Comparison of ENCODE assay signal across 16 cellular contexts in the genomic region with DNA sequence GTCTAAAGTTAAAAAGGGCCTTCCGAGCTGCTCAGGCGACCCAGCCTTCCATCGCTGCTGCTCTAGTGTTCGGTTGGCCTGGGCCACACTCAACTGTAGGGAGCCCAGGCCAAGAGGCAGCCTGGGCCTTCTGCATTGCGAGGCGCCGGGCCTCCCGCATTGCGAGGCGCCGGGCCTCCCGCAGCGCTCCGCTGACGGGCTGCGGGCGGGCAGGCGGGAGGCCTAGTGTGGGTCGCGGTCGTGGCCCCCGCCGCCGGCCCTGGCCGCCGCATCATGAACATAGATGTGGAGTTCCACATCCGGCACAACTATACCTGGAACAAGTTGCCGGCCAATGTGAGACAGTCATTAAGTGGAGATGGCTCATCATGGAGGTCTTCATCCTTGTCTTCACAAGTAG. TPM values are rescaled to one million over a fixed set of nuclear protein-coding genes. Genes with fewer than 3 reads are reported as not detected.
DNase-seq lines count a peak whose midpoint lies in the region; ATAC-seq and TF ChIP-seq lines count a peak whose summit lies in the region.
"Had no signal": no experiment of that assay in that cellular context is flagged by ENCODE, and none has a peak within 500 bp of the region (broad histone marks: within the 10 kb centered on the region; RNA-seq: fewer than 3 reads in every experiment).

No MANE protein-coding gene starts in this region.

- no peak overlapping the region for H3K27ac ChIP-seq in CD4-positive, alpha-beta memory T cell (ENCODE audit: low read depth, low read length)
- no peak overlapping the region for H3K27ac ChIP-seq in CD8-positive, alpha-beta T cell (ENCODE audit: low read depth, low read length)
- H3K27ac ChIP-seq: A549, C4-2B had no signal

- POLR2A ChIA-PET in CD4-positive, alpha-beta memory T cell (lab: Charles Lee; ENCODE audit: partially characterized antibody) = no interaction called here
- POLR2A ChIA-PET in CD8-positive, alpha-beta T cell (lab: Charles Lee) = no interaction called here

- no peak for ATAC-seq in CD8-positive, alpha-beta T cell
- ATAC-seq in activated naive CD8-positive, alpha-beta T cell treated with anti-CD3 and anti-CD28 coated beads, Interleukin-2, amount 50 U/mL, for 24 hours = no peak
- no peak for ATAC-seq in HG02610 (IDR thresholded peaks at IDR 0.05; ENCODE audit: unreplicated experiment)
- ATAC-seq: A549, GM23338, HepG2 had no signal

- CTCF ChIA-PET in CD4-positive, alpha-beta memory T cell (lab: Charles Lee; ENCODE audit: partially characterized antibody) = no interaction called here
- CTCF ChIA-PET in CD8-positive, alpha-beta T cell (lab: Charles Lee) = no interaction called here

- H3K27me3 ChIP-seq in CD4-positive, alpha-beta memory T cell (ENCODE audit: insufficient read depth, low read length) = no peaks in the 10 kb centered on the region
- H3K27me3 ChIP-seq in CD8-positive, alpha-beta T cell (ENCODE audit: insufficient read depth, low read length) = no peaks in the 10 kb centered on the region
- H3K27me3 ChIP-seq: BE2C had no signal

- no peaks in the 10 kb centered on the region for H3K9me3 ChIP-seq in CD4-positive, alpha-beta memory T cell (ENCODE audit: control insufficient read depth in 1 of 2, low read length in 2 of 2)
- H3K9me3 ChIP-seq in CD8-positive, alpha-beta T cell (ENCODE audit: low read length) = no peaks in the 10 kb centered on the region
- H3K9me3 ChIP-seq: A549, BE2C had no signal

- H3K9me3 Mint-ChIP-seq in CD4-positive, alpha-beta memory T cell = no peaks in the 10 kb centered on the region
- peaks cover 3% of the 10 kb centered on the region for H3K9me3 Mint-ChIP-seq in CD8-positive, alpha-beta T cell
- H3K9me3 Mint-ChIP-seq in activated naive CD8-positive, alpha-beta T cell treated with anti-CD3 and anti-CD28 coated beads, Interleukin-2, amount 50 U/mL, for 24 hours = no peaks in the 10 kb centered on the region
- H3K9me3 Mint-ChIP-seq in neural crest cell = peaks cover 3% of the 10 kb centered on the region

- H3K4me3 ChIP-seq in CD4-positive, alpha-beta memory T cell (ENCODE audit: low read length in 2 of 2) = no peak overlapping the region
- no peak overlapping the region for H3K4me3 ChIP-seq in CD8-positive, alpha-beta T cell (ENCODE audit: low read depth, low read length)
- H3K4me3 ChIP-seq: A549, GM23338 had no signal

- TF ChIP-seq CTCF in CD8-positive, alpha-beta T cell (IDR thresholded peaks at IDR 0.05) = no peak
- TF ChIP-seq CTCF in neural crest cell (conservative IDR thresholded peaks at IDR 0.05) = no peak

- no peak for DNase-seq in CD4-positive, alpha-beta memory T cell
- no peak for DNase-seq in CD8-positive, alpha-beta T cell
- no peak for DNase-seq in activated naive CD8-positive, alpha-beta T cell treated with anti-CD3 and anti-CD28 coated beads, Interleukin-2, amount 50 U/mL, for 24 hours
- no peak for DNase-seq in neural crest cell (ENCODE audit: low read depth, low spot score)
- DNase-seq in NCI-H2029 treated with DMSO at 0.1 percent for 48 hours (lab: John Stamatoyannopoulos, UW) = no peak
- DNase-seq: BE2C, DMS79 treated with DMSO at 0.1 percent for 48 hours, EL, H9 had no signal

- intact Hi-C loops in CD4-positive, alpha-beta memory T cell (cut with micrococcal nuclease) = no loop called here
- intact Hi-C loops in CD8-positive, alpha-beta T cell (cut with DNase I, micrococcal nuclease) = loop anchor here in 1 of 2 experiments (5.0 kb wide), 1 partner anchor 63 kb away; no protein-coding TSS in a partner anchor

- peaks cover 19% of the 10 kb centered on the region for H3K4me1 ChIP-seq in CD4-positive, alpha-beta memory T cell (ENCODE audit: insufficient read depth, low read length)
- peaks cover 15% of the 10 kb centered on the region for H3K4me1 ChIP-seq in CD8-positive, alpha-beta T cell (ENCODE audit: insufficient read depth, low read length)
- H3K4me1 ChIP-seq: A549, BE2C had no signal

- H3K36me3 Mint-ChIP-seq in CD4-positive, alpha-beta memory T cell = peaks cover 55 to 74% of the 10 kb centered on the region in 2 donors
- H3K36me3 Mint-ChIP-seq in CD8-positive, alpha-beta T cell = peaks cover 80% of the 10 kb centered on the region
- H3K36me3 Mint-ChIP-seq in activated naive CD8-positive, alpha-beta T cell treated with anti-CD3 and anti-CD28 coated beads, Interleukin-2, amount 50 U/mL, for 24 hours (ENCODE audit: low read depth) = peaks cover 52% of the 10 kb centered on the region
- peaks cover 13% of the 10 kb centered on the region for H3K36me3 Mint-ChIP-seq in neural crest cell (ENCODE audit: low read depth)

- H3K27me3 Mint-ChIP-seq in CD4-positive, alpha-beta memory T cell = no peaks in the 10 kb centered on the region
- no peaks in the 10 kb centered on the region for H3K27me3 Mint-ChIP-seq in CD8-positive, alpha-beta T cell (ENCODE audit: low read depth)
- H3K27me3 Mint-ChIP-seq in activated naive CD8-positive, alpha-beta T cell treated with anti-CD3 and anti-CD28 coated beads, Interleukin-2, amount 50 U/mL, for 24 hours = no peaks in the 10 kb centered on the region
- no peaks in the 10 kb centered on the region for H3K27me3 Mint-ChIP-seq in neural crest cell (ENCODE audit: low read depth)

- H3K4me3 Mint-ChIP-seq in CD4-positive, alpha-beta memory T cell = no peak overlapping the region
- no peak overlapping the region for H3K4me3 Mint-ChIP-seq in CD8-positive, alpha-beta T cell
- H3K4me3 Mint-ChIP-seq in activated naive CD8-positive, alpha-beta T cell treated with anti-CD3 and anti-CD28 coated beads, Interleukin-2, amount 50 U/mL, for 24 hours = no peak overlapping the region
- no peak overlapping the region for H3K4me3 Mint-ChIP-seq in neural crest cell
- H3K4me3 Mint-ChIP-seq: GM23338, H9 had no signal

- H3K4me1 Mint-ChIP-seq in CD4-positive, alpha-beta memory T cell = peaks cover 46 to 76% (median 62%) of the 10 kb centered on the region in 4 donors
- H3K4me1 Mint-ChIP-seq in CD8-positive, alpha-beta T cell (ENCODE audit: low read depth) = peaks cover 72% of the 10 kb centered on the region
- peaks cover 75% of the 10 kb centered on the region for H3K4me1 Mint-ChIP-seq in activated naive CD8-positive, alpha-beta T cell treated with anti-CD3 and anti-CD28 coated beads, Interleukin-2, amount 50 U/mL, for 24 hours
- peaks cover 4% of the 10 kb centered on the region for H3K4me1 Mint-ChIP-seq in neural crest cell

- H3K36me3 ChIP-seq in CD4-positive, alpha-beta memory T cell (ENCODE audit: insufficient read depth, low read length) = peaks cover 6% of the 10 kb centered on the region
- H3K36me3 ChIP-seq in CD8-positive, alpha-beta T cell (ENCODE audit: insufficient read depth, low read length) = peaks cover 11% of the 10 kb centered on the region
- H3K36me3 ChIP-seq: BE2C had no signal

- peak overlapping the region in 5 of 7 donors; percentile 2 to 68 (median 55) for H3K27ac Mint-ChIP-seq in CD4-positive, alpha-beta memory T cell
- H3K27ac Mint-ChIP-seq in CD8-positive, alpha-beta T cell = peak overlapping the region; percentile 46
- H3K27ac Mint-ChIP-seq in activated naive CD8-positive, alpha-beta T cell treated with anti-CD3 and anti-CD28 coated beads, Interleukin-2, amount 50 U/mL, for 24 hours = peak overlapping the region; percentile 68
- H3K27ac Mint-ChIP-seq in neural crest cell (ENCODE audit: unreplicated experiment) = peak overlapping the region; percentile 40
- H3K27ac Mint-ChIP-seq: GM23338, H9 had no signal

RNA-seq across cellular contexts. Expression of gene PPIAL4G, which starts 48.3 kb away (rescaled TPM):
- 1 to 10 TPM; 4.2 to 5.2 TPM for total RNA-seq in CD4-positive, alpha-beta memory T cell
- polyA plus RNA-seq in CD4-positive, alpha-beta memory T cell = under 1 TPM in 1 of 2 donors, not detected in 1; 0.21 TPM
- under 1 TPM; 0.11 to 0.25 TPM for total RNA-seq in CD8-positive, alpha-beta T cell
- 0.09 TPM in 1 of 2 replicates, not detected in the other for total RNA-seq in neural crest cell
- total RNA-seq: GM23338, H9, HepG2, HT1080 had no signal
- polyA plus RNA-seq: A549, AG04450, GM23338, HepG2 had no signal
